Comparison of ENCODE assay signal across 21 cellular contexts in the genomic region with DNA sequence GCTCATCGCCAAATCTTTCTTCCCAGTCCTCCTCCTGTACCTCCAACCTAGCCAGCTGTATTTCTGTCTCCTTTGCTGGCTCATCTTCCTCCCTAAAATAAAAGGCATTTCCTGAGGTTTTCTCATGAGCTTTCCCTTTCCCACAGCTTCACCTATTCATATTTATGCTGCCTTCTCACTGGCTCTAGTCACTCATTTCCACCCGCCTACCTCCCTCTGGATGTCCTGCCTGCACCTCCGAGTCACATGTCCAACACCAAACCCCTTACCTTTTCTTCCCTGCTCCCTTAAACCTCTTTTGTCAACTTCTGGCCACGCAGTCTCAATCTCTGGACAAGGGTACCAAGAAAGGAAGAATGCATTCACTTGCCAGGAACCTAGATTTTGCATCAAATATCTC. TPM values are rescaled to one million over a fixed set of nuclear protein-coding genes. Genes with fewer than 3 reads are reported as not detected.
DNase-seq lines count a peak whose midpoint lies in the region; ATAC-seq and TF ChIP-seq lines count a peak whose summit lies in the region.
"Had no signal": no experiment of that assay in that cellular context is flagged by ENCODE, and none has a peak within 500 bp of the region (broad histone marks: within the 10 kb centered on the region; RNA-seq: fewer than 3 reads in every experiment).

No MANE protein-coding gene starts in this region.

- peaks cover 7% of the 10 kb centered on the region; the same call in 1 of the 2 replicates for H3F3A ChIP-seq in SU-DHL-6 (ENCODE audit: insufficient read depth)
- H3F3A ChIP-seq in smooth muscle cell (ENCODE audit: low read depth) = peaks cover 9% of the 10 kb centered on the region

- peak overlapping the region; percentile 88 for H3K4me2 ChIP-seq in SU-DHL-6 (ENCODE audit: low read depth, low read length, poor library complexity, severe bottlenecking)
- peak overlapping the region; percentile 85 for H3K4me2 ChIP-seq in hepatocyte
- peak overlapping the region; percentile 99 for H3K4me2 ChIP-seq in smooth muscle cell

- no peaks in the 10 kb centered on the region for H3K9me3 Mint-ChIP-seq in activated CD4-positive, alpha-beta T cell treated with anti-CD3 and anti-CD28 coated beads, Interleukin-2, amount 10 ng/mL, durations not matched to agents 24 days and 14 days
- H3K9me3 Mint-ChIP-seq: activated CD4-positive, alpha-beta memory T cell treated with anti-CD3 and anti-CD28 coated beads, Interleukin-2, amount 10 ng/mL, durations not matched to agents 7 days and 5 days; activated naive CD4-positive, alpha-beta T cell treated with anti-CD3 and anti-CD28 coated beads, Interleukin-2, amount 50 U/mL, for 24 hours; activated T-cell treated with anti-CD3 and anti-CD28 coated beads, Interleukin-2, amount 50 U/mL, for 24 hours; dendritic cell treated with granulocyte-macrophage colony-stimulating factor and Interleukin-4, amounts not matched to agents 40 ng/mL and 50 ng/mL, for 4 days; neural crest cell; T-cell had no signal

- no peaks in the 10 kb centered on the region for H3K27me3 ChIP-seq in SU-DHL-6 (ENCODE audit: low read length)
- H3K27me3 ChIP-seq in hepatocyte = no peaks in the 10 kb centered on the region
- no peaks in the 10 kb centered on the region for H3K27me3 ChIP-seq in smooth muscle cell (ENCODE audit: low read depth)
- H3K27me3 ChIP-seq: brain microvascular endothelial cell had no signal

- H3K9ac ChIP-seq in SU-DHL-6 (ENCODE audit: low read length) (peak overlapping the region; percentile 90), smooth muscle cell (ENCODE audit: low read depth) (no peak overlapping the region)

- peaks cover 25% of the 10 kb centered on the region for H3K4me1 Mint-ChIP-seq in activated CD4-positive, alpha-beta T cell treated with anti-CD3 and anti-CD28 coated beads, Interleukin-2, amount 10 ng/mL, durations not matched to agents 24 days and 14 days

- H4K20me1 ChIP-seq in SU-DHL-6 (ENCODE audit: low read depth, low read length) (peaks cover 3% of the 10 kb centered on the region; the same call in 1 of the 2 replicates), hepatocyte (ENCODE audit: insufficient read depth, poor library complexity, severe bottlenecking) (peaks cover 57% of the 10 kb centered on the region), smooth muscle cell (ENCODE audit: low read depth) (peaks cover 73% of the 10 kb centered on the region)

- ATAC-seq in HG02981 (IDR thresholded peaks at IDR 0.05; ENCODE audit: unreplicated experiment) = no peak
- ATAC-seq: T-cell had no signal

- intact Hi-C loops in activated CD4-positive, alpha-beta T cell treated with anti-CD3 and anti-CD28 coated beads, Interleukin-2, amount 10 ng/mL, durations not matched to agents 24 days and 14 days (cut with micrococcal nuclease) = loop anchor here (10.0 kb wide), 1 partner anchor 570 kb away; a partner anchor contains a TSS

- H3K9me2 ChIP-seq in SU-DHL-6 (replicated peaks; ENCODE audit: insufficient read depth, low read length) (no peaks in the 10 kb centered on the region), hepatocyte (replicated peaks; ENCODE audit: insufficient read depth) (no peaks in the 10 kb centered on the region)

- peaks cover 4% of the 10 kb centered on the region; the same call in 1 of the 2 replicates for H3K36me3 ChIP-seq in SU-DHL-6 (ENCODE audit: low read length)
- no peaks in the 10 kb centered on the region for H3K36me3 ChIP-seq in hepatocyte (replicated peaks; ENCODE audit: insufficient read depth, low read depth)
- H3K36me3 ChIP-seq in smooth muscle cell (ENCODE audit: low read depth) = no peaks in the 10 kb centered on the region

- no peaks in the 10 kb centered on the region for H3K27me3 Mint-ChIP-seq in activated CD4-positive, alpha-beta T cell treated with anti-CD3 and anti-CD28 coated beads, Interleukin-2, amount 10 ng/mL, durations not matched to agents 24 days and 14 days
- H3K27me3 Mint-ChIP-seq: activated CD4-positive, alpha-beta memory T cell treated with anti-CD3 and anti-CD28 coated beads, Interleukin-2, amount 10 ng/mL, durations not matched to agents 7 days and 5 days; activated naive CD4-positive, alpha-beta T cell treated with anti-CD3 and anti-CD28 coated beads, Interleukin-2, amount 50 U/mL, for 24 hours; activated T-cell treated with anti-CD3 and anti-CD28 coated beads, Interleukin-2, amount 50 U/mL, for 24 hours; dendritic cell treated with granulocyte-macrophage colony-stimulating factor and Interleukin-4, amounts not matched to agents 40 ng/mL and 50 ng/mL, for 4 days; T-cell had no signal

- H2AFZ ChIP-seq in SU-DHL-6 (ENCODE audit: low read depth, low read length, severe bottlenecking) (no peak overlapping the region), hepatocyte (no peak overlapping the region), smooth muscle cell (ENCODE audit: low read depth) (no peak overlapping the region)

- peak overlapping the region; percentile 72 for H3K27ac ChIP-seq in SU-DHL-6 (ENCODE audit: low read depth, low read length)
- no peak overlapping the region for H3K27ac ChIP-seq in hepatocyte
- no peak overlapping the region for H3K27ac ChIP-seq in smooth muscle cell (ENCODE audit: low read depth)
- H3K27ac ChIP-seq: brain microvascular endothelial cell, RWPE1, VCaP had no signal

- 76% methylated on average over 4 of the region's 4 CpGs for WGBS in hepatocyte (ENCODE audit: low lambda C conversion rate, missing lambda C conversion rate)
- 69% methylated on average over 4 of the region's 4 CpGs for WGBS in smooth muscle cell (ENCODE audit: low lambda C conversion rate)

- H3K36me3 Mint-ChIP-seq in activated CD4-positive, alpha-beta T cell treated with anti-CD3 and anti-CD28 coated beads, Interleukin-2, amount 10 ng/mL, durations not matched to agents 24 days and 14 days (ENCODE audit: low read depth) = peaks cover 8% of the 10 kb centered on the region
- H3K36me3 Mint-ChIP-seq: activated naive CD4-positive, alpha-beta T cell treated with anti-CD3 and anti-CD28 coated beads, Interleukin-2, amount 50 U/mL, for 24 hours had no signal

- peak; percentile 52 for DNase-seq in activated CD4-positive, alpha-beta T cell treated with anti-CD3 and anti-CD28 coated beads, Interleukin-2, amount 10 ng/mL, durations not matched to agents 24 days and 14 days
- DNase-seq in activated CD4-positive, alpha-beta T cell treated with anti-CD3 and anti-CD28 coated beads for 48 hours = no peak
- DNase-seq in hepatocyte (ENCODE audit: low spot score) = no peak
- no peak for DNase-seq in smooth muscle cell (lab: John Stamatoyannopoulos, UW; ENCODE audit: unreplicated experiment)
- no peak for DNase-seq in GM20000 (ENCODE audit: low spot score)
- no peak for DNase-seq in cerebellar nuclear complex (lab: John Stamatoyannopoulos, UW)
- DNase-seq: 8988T; activated CD4-positive, alpha-beta memory T cell treated with anti-CD3 and anti-CD28 coated beads, Interleukin-2, amount 10 ng/mL, durations not matched to agents 7 days and 5 days; activated T-cell treated with anti-CD3 and anti-CD28 coated beads, Interleukin-2, amount 50 U/mL, for 24 hours; brain microvascular endothelial cell; NCI-H1417 treated with DMSO at 0.1 percent for 48 hours; retina; stimulated activated naive CD4-positive, alpha-beta T cell; T-cell had no signal

- H3K4me1 ChIP-seq in hepatocyte (ENCODE audit: insufficient read depth) = peaks cover 20% of the 10 kb centered on the region
- H3K4me1 ChIP-seq in smooth muscle cell (ENCODE audit: low read depth) = peaks cover 27% of the 10 kb centered on the region

- H3K4me3 ChIP-seq in SU-DHL-6 (ENCODE audit: insufficient read depth, low read length, poor library complexity, severe bottlenecking) = peak overlapping the region; percentile 91
- H3K4me3 ChIP-seq in hepatocyte = no peak overlapping the region
- peak overlapping the region; percentile 76 for H3K4me3 ChIP-seq in smooth muscle cell

- TF ChIP-seq CTCF in SU-DHL-6 (IDR thresholded peaks at IDR 0.05; ENCODE audit: insufficient read depth, low read length, poor library complexity, severe bottlenecking) (no peak), hepatocyte (IDR thresholded peaks at IDR 0.05; ENCODE audit: poor library complexity) (no peak), smooth muscle cell (IDR thresholded peaks at IDR 0.05; ENCODE audit: borderline replicate concordance, insufficient read depth, poor library complexity, severe bottlenecking) (no peak), GM20000 (IDR thresholded peaks at IDR 0.05; ENCODE audit: extremely low read depth, missing control alignments) (no peak)

- H3K79me2 ChIP-seq in SU-DHL-6 (ENCODE audit: insufficient read depth, low read length) (peaks cover 81% of the 10 kb centered on the region), hepatocyte (peaks cover 73% of the 10 kb centered on the region), smooth muscle cell (ENCODE audit: low read depth) (peaks cover 74% of the 10 kb centered on the region)

- H3K27ac Mint-ChIP-seq in activated CD4-positive, alpha-beta T cell treated with anti-CD3 and anti-CD28 coated beads, Interleukin-2, amount 10 ng/mL, durations not matched to agents 24 days and 14 days = no peak overlapping the region
- H3K27ac Mint-ChIP-seq: activated CD4-positive, alpha-beta memory T cell treated with anti-CD3 and anti-CD28 coated beads, Interleukin-2, amount 10 ng/mL, durations not matched to agents 7 days and 5 days; activated naive CD4-positive, alpha-beta T cell treated with anti-CD3 and anti-CD28 coated beads, Interleukin-2, amount 50 U/mL, for 24 hours; activated T-cell treated with anti-CD3 and anti-CD28 coated beads, Interleukin-2, amount 50 U/mL, for 24 hours; dendritic cell treated with granulocyte-macrophage colony-stimulating factor and Interleukin-4, amounts not matched to agents 40 ng/mL and 50 ng/mL, for 4 days; T-cell had no signal

- H3K4me3 Mint-ChIP-seq in activated CD4-positive, alpha-beta T cell treated with anti-CD3 and anti-CD28 coated beads, Interleukin-2, amount 10 ng/mL, durations not matched to agents 24 days and 14 days = no peak overlapping the region
- H3K4me3 Mint-ChIP-seq: activated CD4-positive, alpha-beta memory T cell treated with anti-CD3 and anti-CD28 coated beads, Interleukin-2, amount 10 ng/mL, durations not matched to agents 7 days and 5 days; activated naive CD4-positive, alpha-beta T cell treated with anti-CD3 and anti-CD28 coated beads, Interleukin-2, amount 50 U/mL, for 24 hours; activated T-cell treated with anti-CD3 and anti-CD28 coated beads, Interleukin-2, amount 50 U/mL, for 24 hours; dendritic cell treated with granulocyte-macrophage colony-stimulating factor and Interleukin-4, amounts not matched to agents 40 ng/mL and 50 ng/mL, for 4 days; neural crest cell; T-cell had no signal

- no peaks in the 10 kb centered on the region for H3K9me3 ChIP-seq in SU-DHL-6 (ENCODE audit: insufficient read depth, low read length)
- no peaks in the 10 kb centered on the region for H3K9me3 ChIP-seq in hepatocyte (ENCODE audit: low read depth)
- H3K9me3 ChIP-seq in smooth muscle cell (replicated peaks; ENCODE audit: low read depth) = no peaks in the 10 kb centered on the region

RNA-seq across cellular contexts. Expression of a gene that starts 2.8 kb away (rescaled TPM):
- total RNA-seq in activated CD4-positive, alpha-beta T cell treated with anti-CD3 and anti-CD28 coated beads, Interleukin-2, amount 10 ng/mL, durations not matched to agents 24 days and 14 days = 20.2 and 22.8 TPM in 2 replicates
- total RNA-seq in hepatocyte = 38.1 and 41.9 TPM in 2 replicates
- 19.5 and 21.0 TPM in 2 replicates for polyA plus RNA-seq in hepatocyte
- total RNA-seq in smooth muscle cell = 53.4 and 61.6 TPM in 2 replicates
- polyA plus RNA-seq in smooth muscle cell = 16.2 and 18.0 TPM in 2 replicates
